34 cellular contexts compared by ENCODE assay signal in genomic region chr5:66747602-66748001, GRCh38.
"Had no signal": no experiment of that assay in that cellular context is flagged by ENCODE, and none has a peak within 500 bp of the region (broad histone marks: within the 10 kb centered on the region; RNA-seq: fewer than 3 reads in every experiment).

No MANE protein-coding gene starts in this region.

- DNase-seq: activated B cell treated with CpG ODN at 0.5 μM for 24 hours; activated CD4-positive, alpha-beta memory T cell treated with anti-CD3 and anti-CD28 coated beads for 36 hours; activated CD4-positive, alpha-beta T cell treated with anti-CD3 and anti-CD28 coated beads for 4 hours; activated CD4-positive, alpha-beta T cell treated with anti-CD3 and anti-CD28 coated beads, Interleukin-2, amount 10 ng/mL, durations not matched to agents 24 days and 14 days; activated CD4-positive, alpha-beta T cell treated with anti-CD3 and anti-CD28 coated beads, Interleukin-2, amount 50 U/mL, for 1 hour; activated CD4-positive, alpha-beta T cell treated with anti-CD3 and anti-CD28 coated beads, Interleukin-2, amount 50 U/mL, for 4 hours; activated CD4-positive, CD25-positive, alpha-beta regulatory T cell treated with anti-CD3 and anti-CD28 coated beads, Interleukin-2, amount 50 U/mL, for 72 hours; activated CD8-positive, alpha-beta memory T cell treated with anti-CD3 and anti-CD28 coated beads, Interleukin-2, amount 50 U/mL, for 4 hours; activated CD8-positive, alpha-beta T cell treated with anti-CD3 and anti-CD28 coated beads for 36 hours; activated effector memory CD4-positive, alpha-beta T cell treated with anti-CD3 and anti-CD28 coated beads, Interleukin-2, amount 50 U/mL, for 16 hours; activated gamma-delta T cell treated with Interleukin-2 at 50 U/mL for 16 hours; activated naive CD4-positive, alpha-beta T cell; activated naive CD4-positive, alpha-beta T cell treated with anti-CD3 and anti-CD28 coated beads for 36 hours; activated naive CD4-positive, alpha-beta T cell treated with anti-CD3 and anti-CD28 coated beads, Interleukin-2, amount 50 U/mL, for 16 hours; activated naive CD8-positive, alpha-beta T cell treated with anti-CD3 and anti-CD28 coated beads for 36 hours; activated T-cell treated with anti-CD3 and anti-CD28 coated beads for 4 hours; activated T-cell treated with anti-CD3 and anti-CD28 coated beads, Interleukin-2, amount 50 U/mL, for 1 hour; activated T-cell treated with anti-CD3 and anti-CD28 coated beads, Interleukin-2, amount 50 U/mL, for 4 hours; activated T-cell treated with anti-CD3 and anti-CD28 coated beads, Interleukin-2, amount 50 U/mL, for 72 hours; amniotic stem cell; aorta; brain microvascular endothelial cell; caudate nucleus; cerebellar nuclear complex; T-helper 1 cell; T-helper 2 cell; T-helper 9 cell had no signal

- H3K36me3 ChIP-seq: adrenal gland, brain microvascular endothelial cell, breast epithelium, cardiac muscle cell had no signal

- H3K4me1 ChIP-seq: breast epithelium had no signal

- H3K9me3 ChIP-seq: adrenal gland, body of pancreas, breast epithelium had no signal

- H3K27me3 ChIP-seq: adrenal gland, body of pancreas, brain microvascular endothelial cell, breast epithelium, cardiac muscle cell had no signal

- FAIRE-seq: astrocyte, TTC549 had no signal

- H3K27ac ChIP-seq: adrenal gland, body of pancreas, brain microvascular endothelial cell, breast epithelium, cardiac muscle cell, VCaP had no signal

- H3K4me3 ChIP-seq: adrenal gland, body of pancreas, breast epithelium, cardiac muscle cell had no signal
